ENCODE assay signal across 8 cellular contexts in genomic region chr21:38768385-38769071, GRCh38. TPM values are rescaled to one million over a fixed set of nuclear protein-coding genes. Genes with fewer than 3 reads are reported as not detected.
DNase-seq lines count a peak whose midpoint lies in the region; ATAC-seq and TF ChIP-seq lines count a peak whose summit lies in the region.

No MANE protein-coding gene starts in this region.

- no peaks in the 10 kb centered on the region for H3K4me1 ChIP-seq in mucosa of descending colon (ENCODE audit: low read depth)

- ATAC-seq in mucosa of descending colon = no peak

- TF ChIP-seq CTCF in mucosa of descending colon (IDR thresholded peaks at IDR 0.05) = no peak

- in situ Hi-C loops in KBM-7 (cut with MboI; ENCODE audit: low pct_unique_long_range_greater_than_20kb, low sequenced_read_pairs) = no loop called here

- no peaks in the 10 kb centered on the region for H3K9me3 ChIP-seq in mucosa of descending colon

- no peaks in the 10 kb centered on the region for H3K36me3 ChIP-seq in mucosa of descending colon (ENCODE audit: low read depth)

- peak; percentile 43 for DNase-seq in HS-27A (ENCODE audit: low read depth)
- DNase-seq in activated CD8-positive, alpha-beta memory T cell treated with anti-CD3 and anti-CD28 coated beads, Interleukin-2, amount 50 U/mL, for 4 hours = peak; percentile 36
- peak; percentile 50 for DNase-seq in glomerular visceral epithelial cell (ENCODE audit: extremely low spot score)
- peak; percentile 58 for DNase-seq in stimulated activated naive CD4-positive, alpha-beta T cell treated with Interleukin-2 at 50 U/mL for 16 hours (lab: John Stamatoyannopoulos, UW)
- DNase-seq in SKM-1 (lab: John Stamatoyannopoulos, UW; ENCODE audit: unreplicated experiment) = no peak
- no peak for DNase-seq in KBM-7
- no peak for DNase-seq in NK-92 (lab: John Stamatoyannopoulos, UW; ENCODE audit: unreplicated experiment)
- DNase-seq in mucosa of descending colon = no peak

- H3K4me3 ChIP-seq in mucosa of descending colon = no peak overlapping the region

- intact Hi-C loops in mucosa of descending colon (cut with DNase I, micrococcal nuclease) = no loop called here

RNA-seq across cellular contexts. Expression of gene ETS2, which starts 37.2 kb away (rescaled TPM):
- 100 to 1,000 TPM; 115 to 222 (median 171) TPM for total RNA-seq in mucosa of descending colon

Comparison
In these comparisons a context has a peak if more than half of its experiments do, and no peak if none do; other contexts are left out.
1. DNase-seq: peak in HS-27A (single experiment), activated CD8-positive, alpha-beta memory T cell treated with anti-CD3 and anti-CD28 coated beads, Interleukin-2, amount 50 U/mL, for 4 hours (single experiment), glomerular visceral epithelial cell (single experiment) and stimulated activated naive CD4-positive, alpha-beta T cell treated with Interleukin-2 at 50 U/mL for 16 hours (single experiment); none in SKM-1 (single experiment), KBM-7 (single experiment), NK-92 (single experiment) and mucosa of descending colon (0 of 3).